In genomic region chr19:19668230-19669012, GRCh38 we compare ENCODE assay signal across 8 cellular contexts. TPM values are rescaled to one million over a fixed set of nuclear protein-coding genes. Genes with fewer than 3 reads are reported as not detected.
DNase-seq lines count a peak whose midpoint lies in the region; ATAC-seq and TF ChIP-seq lines count a peak whose summit lies in the region.

Gene ZNF101, plus strand, starts transcription at chr19:19668839. Its CDS starts 125 bp downstream, at chr19:19668964.

- H3K27ac ChIP-seq in IMR-90 (ENCODE audit: insufficient read depth, low read length) = peak within 1 kb of the TSS; percentile 34
- peak within 1 kb of the TSS; percentile 97 for H3K27ac ChIP-seq in OCI-LY7 (ENCODE audit: low read depth, low read length, poor library complexity, severe bottlenecking)

- H2AFZ ChIP-seq in IMR-90 (replicated peaks; ENCODE audit: low read length, poor library complexity) = peak within 1 kb of the TSS; percentile 97
- no peak within 1 kb of the TSS; the same call in 1 of the 2 replicates for H2AFZ ChIP-seq in OCI-LY7 (ENCODE audit: low read length)

- H3K14ac ChIP-seq in IMR-90 (replicated peaks; ENCODE audit: low read depth, low read length) = no peak within 1 kb of the TSS; the same call in 1 of the 2 replicates

- peaks cover 4% of the 10 kb centered on the region; the same call in 1 of the 2 replicates for H3K4me1 ChIP-seq in IMR-90 (ENCODE audit: control insufficient read depth, insufficient read depth, low read length)
- peaks cover 44% of the 10 kb centered on the region for H3K4me1 ChIP-seq in OCI-LY7 (ENCODE audit: insufficient read depth, low read length, poor library complexity, severe bottlenecking)

- peaks cover 55% of the 10 kb centered on the region for H3K79me2 ChIP-seq in OCI-LY7 (ENCODE audit: insufficient read depth, low read depth, low read length)

- no peak within 1 kb of the TSS for H3K18ac ChIP-seq in IMR-90 (ENCODE audit: low read depth, low read length)

- H3K4me2 ChIP-seq in IMR-90 (ENCODE audit: low read depth, low read length) (peak within 1 kb of the TSS; percentile 97), OCI-LY7 (ENCODE audit: low read length) (peak within 1 kb of the TSS; percentile 96)

- H2BK120ac ChIP-seq in IMR-90 (ENCODE audit: low read depth, low read length) = no peak within 1 kb of the TSS

- 3% methylated on average over 28 of the region's 36 CpGs; no CpG with 5 or more reads in 1 of the 2 experiments for WGBS in IMR-90 (ENCODE audit: extremely low coverage in 2 of 2, insufficient read length in 1 of 2), 2 experiments

- peak within 1 kb of the TSS; percentile 0 for H2BK5ac ChIP-seq in IMR-90 (ENCODE audit: low read depth, low read length, poor library complexity, severe bottlenecking)

- H3K9me2 ChIP-seq in OCI-LY7 (ENCODE audit: insufficient read depth, low read length) = no peaks in the 10 kb centered on the region

- H3K27me3 ChIP-seq in IMR-90 (ENCODE audit: control insufficient read depth, insufficient read depth, low read length) = no peaks in the 10 kb centered on the region

- in situ Hi-C loops in IMR-90 (cut with MboI; ENCODE audit: low sequenced_read_pairs) = no loop called here

- H3K56ac ChIP-seq in IMR-90 (ENCODE audit: extremely low read depth, insufficient read depth, low read length) = no peak within 1 kb of the TSS

- H4K8ac ChIP-seq in IMR-90 (ENCODE audit: low read depth in 2 of 2, low read length in 2 of 2) = peak within 1 kb of the TSS; percentile 64 to 91

- H3K9me1 ChIP-seq in IMR-90 (ENCODE audit: insufficient read depth, low read length) = peaks cover 4% of the 10 kb centered on the region; the same call in 1 of the 2 replicates

- dilution Hi-C loops in IMR-90 (cut with HindIII; ENCODE audit: low sequenced_read_pairs, unreplicated experiment) = no loop called here

- H3K23ac ChIP-seq in IMR-90 (ENCODE audit: low read depth, low read length) = peak within 1 kb of the TSS; percentile 51

- peak within 1 kb of the TSS; percentile 42 for H3K4ac ChIP-seq in IMR-90 (ENCODE audit: low read depth, low read length)

- ATAC-seq in GM21529 (IDR thresholded peaks at IDR 0.05; ENCODE audit: unreplicated experiment) = peak; percentile 67
- ATAC-seq in IMR-90 (ENCODE audit: low read depth) = peak; percentile 81

- H2AK5ac ChIP-seq in IMR-90 (ENCODE audit: low read depth, low read length) = no peak within 1 kb of the TSS

- H3K4me3 ChIP-seq in IMR-90 (ENCODE audit: insufficient read depth, low read depth, low read length) (peak within 1 kb of the TSS; percentile 63), OCI-LY7 (ENCODE audit: low read depth, low read length, poor library complexity, severe bottlenecking) (peak within 1 kb of the TSS; percentile 99)

- BruUV-seq in IMR-90 (replicated peaks; lab: Mats Ljungman, UMichigan) (no TSS peak), OCI-LY7 (replicated peaks; lab: Mats Ljungman, UMichigan) (no TSS peak)

- H4K20me1 ChIP-seq in IMR-90 (ENCODE audit: insufficient read depth, low read length) (no peaks in the 10 kb centered on the region), OCI-LY7 (ENCODE audit: insufficient read depth, low read length) (peaks cover 7% of the 10 kb centered on the region; the same call in 1 of the 2 replicates)

- POLR2A ChIA-PET in IMR-90 (lab: Charles Lee; ENCODE audit: unreplicated experiment) = no interaction called here
- POLR2A ChIA-PET in OCI-LY7 (lab: Charles Lee) = interaction anchor here (0.6 to 1.2 kb wide), 8 partner anchors 30 to 1472 kb away, joined by 3 to 5 read pairs (median 3); partner anchors contain the start of genes ZNF506 and ZNF93

- DNase-seq in DMS114 treated with DMSO at 0.1 percent for 48 hours (lab: John Stamatoyannopoulos, UW; ENCODE audit: unreplicated experiment) (peak; percentile 87), IMR-90 (peak; percentile 85), OCI-LY7 (ENCODE audit: low spot score) (peak; percentile 99), epidermal melanocyte (ENCODE audit: insufficient read length, low spot score) (peak; percentile 65), middle frontal gyrus (ENCODE audit: extremely low spot score, low spot score) (peak; percentile 93)
- peak; percentile 95 for DNase-seq in activated CD8-positive, alpha-beta memory T cell treated with anti-CD3 and anti-CD28 coated beads, Interleukin-2, amount 50 U/mL, for 48 hours
- DNase-seq in stimulated activated CD8-positive, alpha-beta memory T cell treated with anti-CD3 and anti-CD28 coated beads, Interleukin-2, amount 100 ng/mL, for 1 hour (ENCODE audit: low read depth in 2 of 2) = peak; percentile 84 to 91

- no peak for TF ChIP-seq RAD21 in IMR-90 (IDR thresholded peaks at IDR 0.05; ENCODE audit: low read length)

- H4K91ac ChIP-seq in IMR-90 (ENCODE audit: insufficient read depth, low read depth, low read length) = peak within 1 kb of the TSS; percentile 10; the same call in 1 of the 2 replicates

- H3K36me3 ChIP-seq in IMR-90 (ENCODE audit: control insufficient read depth, insufficient read depth, low read length) (no peaks in the 10 kb centered on the region), OCI-LY7 (ENCODE audit: insufficient read depth, low read length) (peaks cover 39% of the 10 kb centered on the region)

- H2BK20ac ChIP-seq in IMR-90 (ENCODE audit: low read depth, low read length) = no peak within 1 kb of the TSS

- no peaks in the 10 kb centered on the region for H3K9me3 ChIP-seq in IMR-90 (ENCODE audit: control insufficient read depth, insufficient read depth, low read length)
- no peaks in the 10 kb centered on the region; the same call in 1 of the 2 replicates for H3K9me3 ChIP-seq in OCI-LY7 (ENCODE audit: low read length)

- CTCF ChIA-PET in IMR-90 (lab: Yijun Ruan, JAX) (no interaction called here), OCI-LY7 (lab: Charles Lee; ENCODE audit: unreplicated experiment) (interaction anchor here (0.5 to 1.2 kb wide), 2 partner anchors 15 to 108 kb away, joined by 3 read pairs; no protein-coding TSS in a partner anchor)

- peak within 1 kb of the TSS; percentile 91 for H2AK9ac ChIP-seq in IMR-90 (replicated peaks; ENCODE audit: low read depth, low read length, poor library complexity)

- no peak for TF ChIP-seq POLR2A in IMR-90 (IDR thresholded peaks at IDR 0.05; ENCODE audit: low read depth, low read length)

- H3K79me1 ChIP-seq in IMR-90 (ENCODE audit: low read depth in 1 of 2, low read length in 2 of 2) = peaks cover 12% of the 10 kb centered on the region in 2 experiments; a peak in 2 of 4 replicates

- H4K5ac ChIP-seq in IMR-90 (ENCODE audit: low read depth, low read length) = peak within 1 kb of the TSS; percentile 73

- H2BK15ac ChIP-seq in IMR-90 (ENCODE audit: low read depth, low read length) = no peak within 1 kb of the TSS

- peak within 1 kb of the TSS; percentile 34 for H3K9ac ChIP-seq in IMR-90 (ENCODE audit: low read depth, low read length)

- TF ChIP-seq CTCF in IMR-90 (conservative IDR thresholded peaks at IDR 0.05; ENCODE audit: low read depth, low read length) (no peak), OCI-LY7 (conservative IDR thresholded peaks at IDR 0.05; ENCODE audit: low read length) (no peak)

- intact Hi-C loops in IMR-90 (cut with micrococcal nuclease) (loop anchor here (2.0 kb wide), 1 partner anchor 290 kb away; no protein-coding TSS in a partner anchor), OCI-LY7 (cut with micrococcal nuclease; ENCODE audit: unreplicated experiment) (loop anchor here (2.0 to 10.0 kb wide), 6 partner anchors 64 to 504 kb away; partner anchors contain the start of genes GATAD2A, ZNF14, ZNF506 and ZNF682)

TF ChIP-seq in IMR-90, 13 proteins besides CTCF, POLR2A, EP300 and RAD21:
- TF ChIP-seq MXI1 (IDR thresholded peaks at IDR 0.05; ENCODE audit: borderline replicate concordance, low read depth, low read length) (no peak), NFE2L2 (IDR thresholded peaks at IDR 0.05; ENCODE audit: low read depth, low read length) (no peak), MAZ (IDR thresholded peaks at IDR 0.05; ENCODE audit: borderline replicate concordance, low read depth, low read length) (peak; percentile 32; the same call in 1 of the 2 replicates), CHD1 (IDR thresholded peaks at IDR 0.05; ENCODE audit: low read depth, low read length) (no peak), RCOR1 (IDR thresholded peaks at IDR 0.05; ENCODE audit: insufficient replicate concordance, low read length) (no peak), RFX5 (IDR thresholded peaks at IDR 0.05; ENCODE audit: low read depth, low read length) (no peak), CEBPB (IDR thresholded peaks at IDR 0.05; ENCODE audit: low read depth, low read length) (no peak), FOS (IDR thresholded peaks at IDR 0.05; ENCODE audit: low read depth, low read length) (peak; percentile 42; the same call in 1 of the 2 replicates), SMC3 (IDR thresholded peaks at IDR 0.05; ENCODE audit: low read depth, low read length) (no peak)

RNA-seq across cellular contexts. Expression of gene ZNF101, which starts in this region (rescaled TPM):
- 7.3 and 8.3 TPM in 2 replicates for total RNA-seq in IMR-90 (2012; rRNA removed)
- polyA plus RNA-seq in IMR-90 (2012; rRNA removed) = 2.2 and 2.8 TPM in 2 replicates
- polyA plus RNA-seq in IMR-90 (2012; cell fraction: cytosol; rRNA removed) = 0.52 and 0.77 TPM in 2 replicates
- polyA plus RNA-seq in IMR-90 (2012; cell fraction: nucleus; rRNA removed; ENCODE audit: low replicate concordance) = 1.1 and 3.7 TPM in 2 replicates
- 83.8 and 85.6 TPM in 2 replicates for total RNA-seq in OCI-LY7 (2014; rRNA removed; shearing (Covaris generic))
- total RNA-seq in OCI-LY7 (2022) = 66.6 and 87.0 TPM in 2 replicates

Comparison
In these comparisons a context has a peak if more than half of its experiments do, and no peak if none do; other contexts are left out.
1. Peak in every context shown above with its lines: DNase-seq, ATAC-seq, H3K4me3 ChIP-seq and H3K27ac ChIP-seq.